ENCODE assay signal across 9 cellular contexts in the genomic region with DNA sequence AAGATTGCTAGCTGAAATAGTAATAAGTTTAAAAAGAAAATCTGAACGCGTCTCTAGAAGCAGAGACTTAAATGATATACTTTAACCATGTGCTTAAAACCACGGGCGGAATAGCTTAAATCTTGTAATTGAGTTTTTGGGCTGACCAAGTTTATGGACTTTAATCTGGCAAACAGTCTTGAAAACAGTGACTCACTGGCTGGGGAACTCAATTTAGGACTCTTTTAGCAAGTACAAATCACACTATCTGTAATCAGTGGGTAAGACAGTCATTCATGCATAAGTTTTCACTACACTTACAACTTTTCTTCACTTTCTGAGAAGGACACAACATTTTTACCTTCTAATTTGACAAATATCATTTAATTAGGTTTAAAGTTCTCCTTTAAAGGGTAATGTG. TPM values are rescaled to one million over a fixed set of nuclear protein-coding genes. Genes with fewer than 3 reads are reported as not detected.
DNase-seq lines count a peak whose midpoint lies in the region; ATAC-seq, FAIRE-seq and TF ChIP-seq lines count a peak whose summit lies in the region.
"Had no signal": no experiment of that assay in that cellular context is flagged by ENCODE, and none has a peak within 500 bp of the region (broad histone marks: within the 10 kb centered on the region; RNA-seq: fewer than 3 reads in every experiment).

No MANE protein-coding gene starts in this region.

- 67% methylated on average over 4 of the region's 4 CpGs for WGBS in K562 (ENCODE audit: insufficient coverage, low coverage, missing lambda C conversion rate)

- H3K4me1 ChIP-seq in K562 (replicated peaks in 1 of 2; ENCODE audit: control insufficient read depth in 2 of 2, insufficient read depth in 2 of 2, low read length in 2 of 2), result peaks cover 3 to 5% of the 10 kb centered on the region in 2 experiments; a peak in 3 of 5 replicates

- H4K20me1 ChIP-seq in K562 (replicated peaks; ENCODE audit: control insufficient read depth, insufficient read depth, low read length), result no peaks in the 10 kb centered on the region

- in situ Hi-C loops in K562 (cut with MboI), result no loop called here

- no peak overlapping the region for H3K27ac ChIP-seq in K562 (ENCODE audit: extremely low read depth, low read depth, low read length)
- H3K27ac ChIP-seq: foreskin keratinocyte had no signal

- H3K27me3 ChIP-seq in K562 (ENCODE audit: control insufficient read depth in 2 of 2, insufficient read depth in 2 of 2, low read length in 2 of 2), result no peaks in the 10 kb centered on the region; a peak in 1 of 5 replicates

- no peaks in the 10 kb centered on the region for H3K9me3 ChIP-seq in K562 (replicated peaks; ENCODE audit: control insufficient read depth, insufficient read depth, low read depth, low read length)

- no peak overlapping the region for H3K9ac ChIP-seq in K562 (ENCODE audit: insufficient read depth in 1 of 2, low read depth in 2 of 2, low read length in 2 of 2)

- FAIRE-seq in K562 (lab: Jason Lieb, UNC), result no peak

- intact Hi-C loops in activated CD8-positive, alpha-beta T cell treated with anti-CD3 and anti-CD28 coated beads for 36 hours (cut with micrococcal nuclease), result no loop called here
- intact Hi-C loops in K562 (cut with micrococcal nuclease), result no loop called here

- CTCF ChIA-PET in activated CD8-positive, alpha-beta T cell treated with anti-CD3 and anti-CD28 coated beads for 36 hours (lab: Charles Lee), result interaction anchor here (1.0 kb wide), 1 partner anchor 300 kb away, joined by 3 read pairs; no protein-coding TSS in a partner anchor
- CTCF ChIA-PET in activated CD8-positive, alpha-beta T cell treated with anti-CD3 and anti-CD28 coated beads, Interleukin-2, amount 10 ng/mL, durations not matched to agents 7 days and 5 days (lab: Charles Lee), result interaction anchor here (1.2 to 2.6 kb wide), 2 partner anchors 64 to 173 kb away, joined by 4 to 6 read pairs; no protein-coding TSS in a partner anchor
- CTCF ChIA-PET in K562 (lab: Yijun Ruan, JAX; ENCODE audit: low intra/inter-chr PET ratio), result no interaction called here

- H3K36me3 ChIP-seq in K562 (ENCODE audit: control insufficient read depth, insufficient read depth, low read length), result peaks cover 19% of the 10 kb centered on the region; the same call in 2 of the 3 replicates

- TF ChIP-seq RAD21 in K562 (CRISPR knock-in tag; conservative IDR thresholded peaks at IDR 0.05 in 1 of 2, IDR thresholded peaks at IDR 0.05 in 1 of 2), result no peak

- POLR2A ChIA-PET in activated CD8-positive, alpha-beta T cell treated with anti-CD3 and anti-CD28 coated beads for 36 hours (lab: Charles Lee), result interaction anchor here (0.6 to 1.2 kb wide), 2 partner anchors 9 to 51 kb away, joined by 3 read pairs; no protein-coding TSS in a partner anchor
- POLR2A ChIA-PET in activated CD8-positive, alpha-beta T cell treated with anti-CD3 and anti-CD28 coated beads, Interleukin-2, amount 10 ng/mL, durations not matched to agents 7 days and 5 days (lab: Charles Lee), result no interaction called here
- POLR2A ChIA-PET in K562 (lab: Yijun Ruan, JAX), result interaction anchor here (1.0 to 1.3 kb wide), 4 partner anchors 15 to 516 kb away, joined by 3 to 4 read pairs (median 3); a partner anchor contains a TSS

- no peak overlapping the region for H2AFZ ChIP-seq in K562 (ENCODE audit: low read depth, low read length)

- DNase-seq in activated CD8-positive, alpha-beta T cell treated with anti-CD3 and anti-CD28 coated beads for 36 hours, result no peak
- no peak for DNase-seq in activated CD8-positive, alpha-beta T cell treated with anti-CD3 and anti-CD28 coated beads, Interleukin-2, amount 10 ng/mL, durations not matched to agents 7 days and 5 days
- DNase-seq in K562 (ENCODE audit: extremely low read depth in 1 of 4, low spot score in 3 of 4) (no peak), kidney glomerular epithelial cell (lab: John Stamatoyannopoulos, UW) (peak; percentile 46), superior temporal gyrus (ENCODE audit: extremely low spot score) (peak; percentile 8)

- no peaks in the 10 kb centered on the region for H3K9me3 Mint-ChIP-seq in activated CD8-positive, alpha-beta T cell treated with anti-CD3 and anti-CD28 coated beads for 36 hours
- H3K9me3 Mint-ChIP-seq in activated CD8-positive, alpha-beta T cell treated with anti-CD3 and anti-CD28 coated beads, Interleukin-2, amount 10 ng/mL, durations not matched to agents 7 days and 5 days (ENCODE audit: insufficient read depth), result peaks cover 13% of the 10 kb centered on the region

- no peak overlapping the region for H3K27ac Mint-ChIP-seq in activated CD8-positive, alpha-beta T cell treated with anti-CD3 and anti-CD28 coated beads for 36 hours
- H3K27ac Mint-ChIP-seq in activated CD8-positive, alpha-beta T cell treated with anti-CD3 and anti-CD28 coated beads, Interleukin-2, amount 10 ng/mL, durations not matched to agents 7 days and 5 days, result no peak overlapping the region

- ATAC-seq in activated CD8-positive, alpha-beta T cell treated with anti-CD3 and anti-CD28 coated beads for 36 hours, result no peak
- ATAC-seq in activated CD8-positive, alpha-beta T cell treated with anti-CD3 and anti-CD28 coated beads, Interleukin-2, amount 10 ng/mL, durations not matched to agents 7 days and 5 days, result no peak
- ATAC-seq in K562, result no peak
- ATAC-seq in GM18519 (IDR thresholded peaks at IDR 0.05; ENCODE audit: low FRiP score, unreplicated experiment), result no peak
- ATAC-seq in HG02571 (IDR thresholded peaks at IDR 0.05; ENCODE audit: unreplicated experiment), result no peak
- no peak for ATAC-seq in GM18907 (IDR thresholded peaks at IDR 0.05; ENCODE audit: unreplicated experiment)

- no peak for TF ChIP-seq CTCF in activated CD8-positive, alpha-beta T cell treated with anti-CD3 and anti-CD28 coated beads for 36 hours (IDR thresholded peaks at IDR 0.05)
- TF ChIP-seq CTCF in K562 (IDR thresholded peaks at IDR 0.05 in 2 of 3, conservative IDR thresholded peaks at IDR 0.05 in 1 of 3; ENCODE audit: insufficient read depth in 2 of 3, low read depth in 1 of 3, low read length in 3 of 3), result no peak

- no peaks in the 10 kb centered on the region for H3K79me2 ChIP-seq in K562 (ENCODE audit: control insufficient read depth, insufficient read depth, low read length)

- TF ChIP-seq EP300 in K562 (IDR thresholded peaks at IDR 0.05; ENCODE audit: low read length), result no peak

- H3K4me3 ChIP-seq in K562, result no peak overlapping the region

- peaks cover 13% of the 10 kb centered on the region for H3K4me1 Mint-ChIP-seq in activated CD8-positive, alpha-beta T cell treated with anti-CD3 and anti-CD28 coated beads for 36 hours (ENCODE audit: low read depth)
- H3K4me1 Mint-ChIP-seq in activated CD8-positive, alpha-beta T cell treated with anti-CD3 and anti-CD28 coated beads, Interleukin-2, amount 10 ng/mL, durations not matched to agents 7 days and 5 days (ENCODE audit: low read depth), result peaks cover 19% of the 10 kb centered on the region

- H3K9me1 ChIP-seq in K562 (ENCODE audit: control insufficient read depth, insufficient read depth, low read length), result no peaks in the 10 kb centered on the region

- H3K4me3 Mint-ChIP-seq in activated CD8-positive, alpha-beta T cell treated with anti-CD3 and anti-CD28 coated beads for 36 hours, result peak overlapping the region; percentile 68
- H3K4me3 Mint-ChIP-seq in activated CD8-positive, alpha-beta T cell treated with anti-CD3 and anti-CD28 coated beads, Interleukin-2, amount 10 ng/mL, durations not matched to agents 7 days and 5 days, result no peak overlapping the region

- peaks cover 26% of the 10 kb centered on the region for H3K36me3 Mint-ChIP-seq in activated CD8-positive, alpha-beta T cell treated with anti-CD3 and anti-CD28 coated beads for 36 hours (ENCODE audit: low read depth)
- peaks cover 24% of the 10 kb centered on the region for H3K36me3 Mint-ChIP-seq in activated CD8-positive, alpha-beta T cell treated with anti-CD3 and anti-CD28 coated beads, Interleukin-2, amount 10 ng/mL, durations not matched to agents 7 days and 5 days (ENCODE audit: low read depth)

- no TSS peak for BruUV-seq in K562 (replicated peaks; lab: Mats Ljungman, UMichigan)

- no peak for TF ChIP-seq POLR2A in K562 (conservative IDR thresholded peaks at IDR 0.05)

- H3K27me3 Mint-ChIP-seq in activated CD8-positive, alpha-beta T cell treated with anti-CD3 and anti-CD28 coated beads for 36 hours, result peaks cover 5% of the 10 kb centered on the region
- peaks cover 23% of the 10 kb centered on the region for H3K27me3 Mint-ChIP-seq in activated CD8-positive, alpha-beta T cell treated with anti-CD3 and anti-CD28 coated beads, Interleukin-2, amount 10 ng/mL, durations not matched to agents 7 days and 5 days (ENCODE audit: low read depth)

- H3K4me2 ChIP-seq in K562 (ENCODE audit: insufficient read depth, low read length), result no peak overlapping the region

RNA-seq across cellular contexts. Expression of a gene that starts 26.8 kb away (rescaled TPM):
- total RNA-seq in activated CD8-positive, alpha-beta T cell treated with anti-CD3 and anti-CD28 coated beads for 36 hours, result 1 to 10 TPM; 6.1 to 6.5 TPM
- 1 to 10 TPM; 3.7 to 4.8 TPM for total RNA-seq in activated CD8-positive, alpha-beta T cell treated with anti-CD3 and anti-CD28 coated beads, Interleukin-2, amount 10 ng/mL, durations not matched to agents 7 days and 5 days
- total RNA-seq in K562 (2011; cell fraction: chromatin; rRNA removed; ENCODE audit: low replicate concordance), result 24.3 and 45.7 TPM in 2 replicates
- 18.7 and 22.2 TPM in 2 replicates for total RNA-seq in K562 (2011; cell fraction: nucleolus; rRNA removed)
- total RNA-seq in K562 (2011; cell fraction: nucleoplasm; rRNA removed), result 21.5 and 27.6 TPM in 2 replicates
- total RNA-seq in K562 (2014; rRNA removed), result 7.0 and 7.5 TPM in 2 replicates
- total RNA-seq in K562 (2014; rRNA removed; fragmentation: Illumina TruSeq; extraction: Trizol), result 16.6 and 21.7 TPM in 2 replicates
- 13.1 and 14.3 TPM in 2 replicates for total RNA-seq in K562 (2015; rRNA removed; fragmentation: Illumina TruSeq; extraction: Trizol)
- total RNA-seq in K562 (2021), result 10.0 and 10.6 TPM in 2 replicates
- polyA plus RNA-seq in K562 (2011; rRNA removed), result 16.5 and 19.9 TPM in 2 replicates
- 5.5 and 10.6 TPM in 2 replicates for polyA plus RNA-seq in K562 (2011; cell fraction: cytosol; rRNA removed)
- 9.8 and 12.6 TPM in 2 replicates for polyA plus RNA-seq in K562 (2011; cell fraction: nucleus; rRNA removed)
- 6.5 and 11.4 TPM in 2 replicates for polyA plus RNA-seq in K562 (2012)
- polyA plus RNA-seq in K562 (2014; fragmentation: Illumina TruSeq; extraction: Trizol), result 11.0 and 11.7 TPM in 2 replicates
- 1 to 10 TPM; 6.6 to 6.9 TPM for polyA plus RNA-seq in K562 (2014; fragmentation: Nextera tagmentation; extraction: Ambion mirVana)
- polyA plus RNA-seq in K562 (2014; rRNA removed), result 5.6 and 6.4 TPM in 2 replicates
- 30.8 and 38.6 TPM in 2 replicates for polyA minus RNA-seq in K562 (2011; rRNA and poly(A)+ RNA removed)
- 9.9 and 10.5 TPM in 2 replicates for polyA minus RNA-seq in K562 (2011; cell fraction: cytosol; rRNA and poly(A)+ RNA removed)
- 5.8 and 14.1 TPM in 2 replicates for polyA minus RNA-seq in K562 (2011; cell fraction: nucleus; rRNA and poly(A)+ RNA removed)

RNA-seq across cellular contexts. Expression of a gene that starts 46.6 kb away (rescaled TPM):
- total RNA-seq in activated CD8-positive, alpha-beta T cell treated with anti-CD3 and anti-CD28 coated beads for 36 hours, result 1 to 10 TPM; 4.7 to 6.2 TPM
- 1 to 10 TPM; 9.8 to 9.9 TPM for total RNA-seq in activated CD8-positive, alpha-beta T cell treated with anti-CD3 and anti-CD28 coated beads, Interleukin-2, amount 10 ng/mL, durations not matched to agents 7 days and 5 days
- total RNA-seq in K562 (2011; cell fraction: chromatin; rRNA removed; ENCODE audit: low replicate concordance), result not detected in 2 replicates
- total RNA-seq in K562 (2011; cell fraction: nucleolus; rRNA removed), result 0.53 and 0.67 TPM in 2 replicates
- total RNA-seq in K562 (2011; cell fraction: nucleoplasm; rRNA removed), result 0.69 TPM in 1 of 2 replicates, not detected in the other
- total RNA-seq in K562 (2014; rRNA removed) (0.27 and 0.45 TPM in 2 replicates), K562 (2014; rRNA removed; fragmentation: Illumina TruSeq; extraction: Trizol) (0.29 and 0.41 TPM in 2 replicates), K562 (2015; rRNA removed; fragmentation: Illumina TruSeq; extraction: Trizol) (0.79 and 1.1 TPM in 2 replicates), K562 (2021) (0.62 and 0.85 TPM in 2 replicates)
- polyA plus RNA-seq in K562 (2011; rRNA removed) (0.26 and 1.0 TPM in 2 replicates), K562 (2014; fragmentation: Illumina TruSeq; extraction: Trizol) (0.22 and 0.33 TPM in 2 replicates), K562 (2014; fragmentation: Nextera tagmentation; extraction: Ambion mirVana) (under 1 TPM in 1 of 2 experiments, not detected in 1; 0.06 TPM), K562 (2014; rRNA removed) (0.34 and 0.45 TPM in 2 replicates)
- polyA plus RNA-seq in K562 (2011; cell fraction: cytosol; rRNA removed), result 0.89 and 1.3 TPM in 2 replicates
- 0.58 and 1.1 TPM in 2 replicates for polyA plus RNA-seq in K562 (2011; cell fraction: nucleus; rRNA removed)
- 1.1 and 16.7 TPM in 2 replicates for polyA plus RNA-seq in K562 (2012)
- polyA minus RNA-seq in K562 (2011; rRNA and poly(A)+ RNA removed), result 0.21 and 0.30 TPM in 2 replicates
- polyA minus RNA-seq in K562 (2011; cell fraction: cytosol; rRNA and poly(A)+ RNA removed), result not detected in 2 replicates
- polyA minus RNA-seq in K562 (2011; cell fraction: nucleus; rRNA and poly(A)+ RNA removed), result 0.33 TPM in 1 of 2 replicates, not detected in the other

Comparison
In these comparisons a context has a peak if more than half of its experiments do, and no peak if none do; other contexts are left out.
1. DNase-seq: peak in kidney glomerular epithelial cell (single experiment) and superior temporal gyrus (single experiment); none in activated CD8-positive, alpha-beta T cell treated with anti-CD3 and anti-CD28 coated beads for 36 hours (single experiment), activated CD8-positive, alpha-beta T cell treated with anti-CD3 and anti-CD28 coated beads, Interleukin-2, amount 10 ng/mL, durations not matched to agents 7 days and 5 days (single experiment) and K562 (0 of 4).